1 cellular context compared by ENCODE assay signal in the genomic region with DNA sequence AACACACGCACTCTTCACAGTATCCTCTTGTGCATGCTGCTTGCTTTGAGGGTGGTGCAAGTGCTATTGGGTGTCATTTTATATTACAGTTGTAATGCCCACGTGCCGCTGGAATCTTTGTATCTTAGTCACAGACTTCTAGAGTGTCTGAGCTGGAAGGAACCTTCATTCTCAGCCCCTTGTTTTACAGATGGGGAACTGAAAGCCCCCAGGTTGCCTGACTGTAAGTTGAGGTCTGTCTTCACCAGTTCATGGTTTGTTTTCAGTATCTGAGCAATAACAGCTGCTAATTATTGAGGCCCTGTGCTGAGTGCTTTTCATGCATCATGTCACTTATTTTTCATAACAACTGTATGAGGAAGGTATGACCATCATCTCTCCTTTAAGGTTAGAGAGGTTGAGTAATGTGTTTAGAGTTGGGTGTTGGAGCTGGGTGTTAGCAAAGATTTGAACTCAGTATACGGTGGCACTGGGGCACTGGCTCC.
TF ChIP-seq lines count a peak whose summit lies in the region.

No MANE protein-coding gene starts in this region.

TF ChIP-seq in GM12878, 131 proteins besides CTCF, POLR2A, EP300 and RAD21 (continued from another document and continues in another):
- TF ChIP-seq PAX5 (IDR thresholded peaks at IDR 0.05; ENCODE audit: borderline replicate concordance, low read depth, low read length) (peak; percentile 97), CHD2 (IDR thresholded peaks at IDR 0.05; ENCODE audit: borderline replicate concordance, low read depth, low read length) (peak; percentile 88), EED (IDR thresholded peaks at IDR 0.05; ENCODE audit: low read depth) (peak; percentile 90), LARP7 (IDR thresholded peaks at IDR 0.05) (0 out of 2 replicates have a peak, but pooled peaks have one; percentile 21), ZNF384 (IDR thresholded peaks at IDR 0.05; ENCODE audit: borderline replicate concordance, low read depth, low read length) (no peak), ETV6 (conservative IDR thresholded peaks at IDR 0.05 in 1 of 2, IDR thresholded peaks at IDR 0.05 in 1 of 2; ENCODE audit: borderline replicate concordance in 1 of 2, low read depth in 1 of 2) (peak in 1 of 2 experiments; percentile 66; a peak in 2 of 4 replicates), POU2F2 (IDR thresholded peaks at IDR 0.05; ENCODE audit: borderline replicate concordance, low read depth, low read length) (peak; percentile 84; the same call in 1 of the 3 replicates), EGR1 (IDR thresholded peaks at IDR 0.05; ENCODE audit: borderline replicate concordance in 1 of 2, low read depth in 2 of 2, low read length in 2 of 2) (no peak), NBN (IDR thresholded peaks at IDR 0.05) (peak; percentile 96), SMC3 (IDR thresholded peaks at IDR 0.05; ENCODE audit: borderline replicate concordance, low read length) (peak; percentile 15; the same call in 1 of the 2 replicates), GATAD2B (conservative IDR thresholded peaks at IDR 0.05; ENCODE audit: low read depth) (peak; percentile 84), PML (IDR thresholded peaks at IDR 0.05; ENCODE audit: low read length) (peak; percentile 59; the same call in 1 of the 2 replicates), RCOR1 (conservative IDR thresholded peaks at IDR 0.05; ENCODE audit: low read depth, low read length) (0 out of 2 replicates have a peak, but pooled peaks have one; percentile 61), RBBP5 (conservative IDR thresholded peaks at IDR 0.05) (no peak), GABPA (IDR thresholded peaks at IDR 0.05; ENCODE audit: low read depth) (no peak), MEF2A (IDR thresholded peaks at IDR 0.05; ENCODE audit: insufficient read depth, low read depth, low read length) (peak; percentile 85; the same call in 1 of the 2 replicates), ZBED1 (IDR thresholded peaks at IDR 0.05; ENCODE audit: borderline replicate concordance) (peak; percentile 80; the same call in 1 of the 2 replicates), JUND (IDR thresholded peaks at IDR 0.05; ENCODE audit: low read depth, low read length) (peak; percentile 34; the same call in 1 of the 2 replicates), NFXL1 (IDR thresholded peaks at IDR 0.05; ENCODE audit: borderline replicate concordance) (no peak), HDGF (IDR thresholded peaks at IDR 0.05) (0 out of 2 replicates have a peak, but pooled peaks have one; percentile 33), TCF12 (IDR thresholded peaks at IDR 0.05; ENCODE audit: low read depth, low read length) (peak; percentile 99), ZNF217 (IDR thresholded peaks at IDR 0.05) (peak; percentile 89; the same call in 1 of the 2 replicates), POLR2AphosphoS5 (IDR thresholded peaks at IDR 0.05; ENCODE audit: low read length) (0 out of 2 replicates have a peak, but pooled peaks have one; percentile 23), PAX8 (IDR thresholded peaks at IDR 0.05) (no peak; the same call in 1 of the 2 replicates), STAT3 (IDR thresholded peaks at IDR 0.05; ENCODE audit: low read depth, low read length) (0 out of 2 replicates have a peak, but pooled peaks have one; percentile 47), SP1 (IDR thresholded peaks at IDR 0.05; ENCODE audit: low read depth, low read length) (peak; percentile 83), CREB1 (IDR thresholded peaks at IDR 0.05; ENCODE audit: low read depth) (peak; percentile 63), ASH2L (IDR thresholded peaks at IDR 0.05; ENCODE audit: borderline replicate concordance, low read depth) (0 out of 2 replicates have a peak, but pooled peaks have one; percentile 23), TAF1 (IDR thresholded peaks at IDR 0.05; ENCODE audit: borderline replicate concordance, low read depth, low read length) (peak; percentile 44; the same call in 1 of the 2 replicates), IKZF1 (conservative IDR thresholded peaks at IDR 0.05) (peak; percentile 88), SREBF1 (IDR thresholded peaks at IDR 0.05; ENCODE audit: low read length) (peak; percentile 36; the same call in 1 of the 2 replicates)
- TF ChIP-seq, protein P1, sequence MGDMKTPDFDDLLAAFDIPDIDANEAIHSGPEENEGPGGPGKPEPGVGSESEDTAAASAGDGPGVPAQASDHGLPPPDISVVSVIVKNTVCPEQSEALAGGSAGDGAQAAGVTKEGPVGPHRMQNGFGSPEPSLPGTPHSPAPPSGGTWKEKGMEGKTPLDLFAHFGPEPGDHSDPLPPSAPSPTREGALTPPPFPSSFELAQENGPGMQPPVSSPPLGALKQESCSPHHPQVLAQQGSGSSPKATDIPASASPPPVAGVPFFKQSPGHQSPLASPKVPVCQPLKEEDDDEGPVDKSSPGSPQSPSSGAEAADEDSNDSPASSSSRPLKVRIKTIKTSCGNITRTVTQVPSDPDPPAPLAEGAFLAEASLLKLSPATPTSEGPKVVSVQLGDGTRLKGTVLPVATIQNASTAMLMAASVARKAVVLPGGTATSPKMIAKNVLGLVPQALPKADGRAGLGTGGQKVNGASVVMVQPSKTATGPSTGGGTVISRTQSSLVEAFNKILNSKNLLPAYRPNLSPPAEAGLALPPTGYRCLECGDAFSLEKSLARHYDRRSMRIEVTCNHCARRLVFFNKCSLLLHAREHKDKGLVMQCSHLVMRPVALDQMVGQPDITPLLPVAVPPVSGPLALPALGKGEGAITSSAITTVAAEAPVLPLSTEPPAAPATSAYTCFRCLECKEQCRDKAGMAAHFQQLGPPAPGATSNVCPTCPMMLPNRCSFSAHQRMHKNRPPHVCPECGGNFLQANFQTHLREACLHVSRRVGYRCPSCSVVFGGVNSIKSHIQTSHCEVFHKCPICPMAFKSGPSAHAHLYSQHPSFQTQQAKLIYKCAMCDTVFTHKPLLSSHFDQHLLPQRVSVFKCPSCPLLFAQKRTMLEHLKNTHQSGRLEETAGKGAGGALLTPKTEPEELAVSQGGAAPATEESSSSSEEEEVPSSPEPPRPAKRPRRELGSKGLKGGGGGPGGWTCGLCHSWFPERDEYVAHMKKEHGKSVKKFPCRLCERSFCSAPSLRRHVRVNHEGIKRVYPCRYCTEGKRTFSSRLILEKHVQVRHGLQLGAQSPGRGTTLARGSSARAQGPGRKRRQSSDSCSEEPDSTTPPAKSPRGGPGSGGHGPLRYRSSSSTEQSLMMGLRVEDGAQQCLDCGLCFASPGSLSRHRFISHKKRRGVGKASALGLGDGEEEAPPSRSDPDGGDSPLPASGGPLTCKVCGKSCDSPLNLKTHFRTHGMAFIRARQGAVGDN (IDR thresholded peaks at IDR 0.05), result peak; percentile 92
- TF ChIP-seq, protein P2, sequence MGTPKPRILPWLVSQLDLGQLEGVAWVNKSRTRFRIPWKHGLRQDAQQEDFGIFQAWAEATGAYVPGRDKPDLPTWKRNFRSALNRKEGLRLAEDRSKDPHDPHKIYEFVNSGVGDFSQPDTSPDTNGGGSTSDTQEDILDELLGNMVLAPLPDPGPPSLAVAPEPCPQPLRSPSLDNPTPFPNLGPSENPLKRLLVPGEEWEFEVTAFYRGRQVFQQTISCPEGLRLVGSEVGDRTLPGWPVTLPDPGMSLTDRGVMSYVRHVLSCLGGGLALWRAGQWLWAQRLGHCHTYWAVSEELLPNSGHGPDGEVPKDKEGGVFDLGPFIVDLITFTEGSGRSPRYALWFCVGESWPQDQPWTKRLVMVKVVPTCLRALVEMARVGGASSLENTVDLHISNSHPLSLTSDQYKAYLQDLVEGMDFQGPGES (IDR thresholded peaks at IDR 0.05), result no peak
- TF ChIP-seq, protein P3, sequence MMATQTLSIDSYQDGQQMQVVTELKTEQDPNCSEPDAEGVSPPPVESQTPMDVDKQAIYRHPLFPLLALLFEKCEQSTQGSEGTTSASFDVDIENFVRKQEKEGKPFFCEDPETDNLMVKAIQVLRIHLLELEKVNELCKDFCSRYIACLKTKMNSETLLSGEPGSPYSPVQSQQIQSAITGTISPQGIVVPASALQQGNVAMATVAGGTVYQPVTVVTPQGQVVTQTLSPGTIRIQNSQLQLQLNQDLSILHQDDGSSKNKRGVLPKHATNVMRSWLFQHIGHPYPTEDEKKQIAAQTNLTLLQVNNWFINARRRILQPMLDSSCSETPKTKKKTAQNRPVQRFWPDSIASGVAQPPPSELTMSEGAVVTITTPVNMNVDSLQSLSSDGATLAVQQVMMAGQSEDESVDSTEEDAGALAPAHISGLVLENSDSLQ (IDR thresholded peaks at IDR 0.05), result peak; percentile 83
- TF ChIP-seq, protein P4, sequence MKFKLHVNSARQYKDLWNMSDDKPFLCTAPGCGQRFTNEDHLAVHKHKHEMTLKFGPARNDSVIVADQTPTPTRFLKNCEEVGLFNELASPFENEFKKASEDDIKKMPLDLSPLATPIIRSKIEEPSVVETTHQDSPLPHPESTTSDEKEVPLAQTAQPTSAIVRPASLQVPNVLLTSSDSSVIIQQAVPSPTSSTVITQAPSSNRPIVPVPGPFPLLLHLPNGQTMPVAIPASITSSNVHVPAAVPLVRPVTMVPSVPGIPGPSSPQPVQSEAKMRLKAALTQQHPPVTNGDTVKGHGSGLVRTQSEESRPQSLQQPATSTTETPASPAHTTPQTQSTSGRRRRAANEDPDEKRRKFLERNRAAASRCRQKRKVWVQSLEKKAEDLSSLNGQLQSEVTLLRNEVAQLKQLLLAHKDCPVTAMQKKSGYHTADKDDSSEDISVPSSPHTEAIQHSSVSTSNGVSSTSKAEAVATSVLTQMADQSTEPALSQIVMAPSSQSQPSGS (IDR thresholded peaks at IDR 0.05; ENCODE audit: low read length), result peak; percentile 95
- TF ChIP-seq, protein P5, sequence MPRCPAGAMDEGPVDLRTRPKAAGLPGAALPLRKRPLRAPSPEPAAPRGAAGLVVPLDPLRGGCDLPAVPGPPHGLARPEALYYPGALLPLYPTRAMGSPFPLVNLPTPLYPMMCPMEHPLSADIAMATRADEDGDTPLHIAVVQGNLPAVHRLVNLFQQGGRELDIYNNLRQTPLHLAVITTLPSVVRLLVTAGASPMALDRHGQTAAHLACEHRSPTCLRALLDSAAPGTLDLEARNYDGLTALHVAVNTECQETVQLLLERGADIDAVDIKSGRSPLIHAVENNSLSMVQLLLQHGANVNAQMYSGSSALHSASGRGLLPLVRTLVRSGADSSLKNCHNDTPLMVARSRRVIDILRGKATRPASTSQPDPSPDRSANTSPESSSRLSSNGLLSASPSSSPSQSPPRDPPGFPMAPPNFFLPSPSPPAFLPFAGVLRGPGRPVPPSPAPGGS (IDR thresholded peaks at IDR 0.05; ENCODE audit: borderline replicate concordance, insufficient read depth, low read depth, low read length, poor library complexity, severe bottlenecking), result peak; percentile 80
- TF ChIP-seq, protein P6, sequence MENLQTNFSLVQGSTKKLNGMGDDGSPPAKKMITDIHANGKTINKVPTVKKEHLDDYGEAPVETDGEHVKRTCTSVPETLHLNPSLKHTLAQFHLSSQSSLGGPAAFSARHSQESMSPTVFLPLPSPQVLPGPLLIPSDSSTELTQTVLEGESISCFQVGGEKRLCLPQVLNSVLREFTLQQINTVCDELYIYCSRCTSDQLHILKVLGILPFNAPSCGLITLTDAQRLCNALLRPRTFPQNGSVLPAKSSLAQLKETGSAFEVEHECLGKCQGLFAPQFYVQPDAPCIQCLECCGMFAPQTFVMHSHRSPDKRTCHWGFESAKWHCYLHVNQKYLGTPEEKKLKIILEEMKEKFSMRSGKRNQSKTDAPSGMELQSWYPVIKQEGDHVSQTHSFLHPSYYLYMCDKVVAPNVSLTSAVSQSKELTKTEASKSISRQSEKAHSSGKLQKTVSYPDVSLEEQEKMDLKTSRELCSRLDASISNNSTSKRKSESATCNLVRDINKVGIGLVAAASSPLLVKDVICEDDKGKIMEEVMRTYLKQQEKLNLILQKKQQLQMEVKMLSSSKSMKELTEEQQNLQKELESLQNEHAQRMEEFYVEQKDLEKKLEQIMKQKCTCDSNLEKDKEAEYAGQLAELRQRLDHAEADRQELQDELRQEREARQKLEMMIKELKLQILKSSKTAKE (IDR thresholded peaks at IDR 0.05; ENCODE audit: low read depth, poor library complexity, severe bottlenecking), result peak; percentile 96
- TF ChIP-seq, protein P7, sequence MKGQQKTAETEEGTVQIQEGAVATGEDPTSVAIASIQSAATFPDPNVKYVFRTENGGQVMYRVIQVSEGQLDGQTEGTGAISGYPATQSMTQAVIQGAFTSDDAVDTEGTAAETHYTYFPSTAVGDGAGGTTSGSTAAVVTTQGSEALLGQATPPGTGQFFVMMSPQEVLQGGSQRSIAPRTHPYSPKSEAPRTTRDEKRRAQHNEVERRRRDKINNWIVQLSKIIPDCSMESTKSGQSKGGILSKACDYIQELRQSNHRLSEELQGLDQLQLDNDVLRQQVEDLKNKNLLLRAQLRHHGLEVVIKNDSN (IDR thresholded peaks at IDR 0.05; ENCODE audit: borderline replicate concordance, extremely low read length, insufficient read depth, low read depth, low read length), result peak; percentile 55
- TF ChIP-seq, protein P8, sequence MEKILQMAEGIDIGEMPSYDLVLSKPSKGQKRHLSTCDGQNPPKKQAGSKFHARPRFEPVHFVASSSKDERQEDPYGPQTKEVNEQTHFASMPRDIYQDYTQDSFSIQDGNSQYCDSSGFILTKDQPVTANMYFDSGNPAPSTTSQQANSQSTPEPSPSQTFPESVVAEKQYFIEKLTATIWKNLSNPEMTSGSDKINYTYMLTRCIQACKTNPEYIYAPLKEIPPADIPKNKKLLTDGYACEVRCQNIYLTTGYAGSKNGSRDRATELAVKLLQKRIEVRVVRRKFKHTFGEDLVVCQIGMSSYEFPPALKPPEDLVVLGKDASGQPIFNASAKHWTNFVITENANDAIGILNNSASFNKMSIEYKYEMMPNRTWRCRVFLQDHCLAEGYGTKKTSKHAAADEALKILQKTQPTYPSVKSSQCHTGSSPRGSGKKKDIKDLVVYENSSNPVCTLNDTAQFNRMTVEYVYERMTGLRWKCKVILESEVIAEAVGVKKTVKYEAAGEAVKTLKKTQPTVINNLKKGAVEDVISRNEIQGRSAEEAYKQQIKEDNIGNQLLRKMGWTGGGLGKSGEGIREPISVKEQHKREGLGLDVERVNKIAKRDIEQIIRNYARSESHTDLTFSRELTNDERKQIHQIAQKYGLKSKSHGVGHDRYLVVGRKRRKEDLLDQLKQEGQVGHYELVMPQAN (conservative IDR thresholded peaks at IDR 0.05), result no peak; the same call in 1 of the 2 replicates
- TF ChIP-seq, protein P9, sequence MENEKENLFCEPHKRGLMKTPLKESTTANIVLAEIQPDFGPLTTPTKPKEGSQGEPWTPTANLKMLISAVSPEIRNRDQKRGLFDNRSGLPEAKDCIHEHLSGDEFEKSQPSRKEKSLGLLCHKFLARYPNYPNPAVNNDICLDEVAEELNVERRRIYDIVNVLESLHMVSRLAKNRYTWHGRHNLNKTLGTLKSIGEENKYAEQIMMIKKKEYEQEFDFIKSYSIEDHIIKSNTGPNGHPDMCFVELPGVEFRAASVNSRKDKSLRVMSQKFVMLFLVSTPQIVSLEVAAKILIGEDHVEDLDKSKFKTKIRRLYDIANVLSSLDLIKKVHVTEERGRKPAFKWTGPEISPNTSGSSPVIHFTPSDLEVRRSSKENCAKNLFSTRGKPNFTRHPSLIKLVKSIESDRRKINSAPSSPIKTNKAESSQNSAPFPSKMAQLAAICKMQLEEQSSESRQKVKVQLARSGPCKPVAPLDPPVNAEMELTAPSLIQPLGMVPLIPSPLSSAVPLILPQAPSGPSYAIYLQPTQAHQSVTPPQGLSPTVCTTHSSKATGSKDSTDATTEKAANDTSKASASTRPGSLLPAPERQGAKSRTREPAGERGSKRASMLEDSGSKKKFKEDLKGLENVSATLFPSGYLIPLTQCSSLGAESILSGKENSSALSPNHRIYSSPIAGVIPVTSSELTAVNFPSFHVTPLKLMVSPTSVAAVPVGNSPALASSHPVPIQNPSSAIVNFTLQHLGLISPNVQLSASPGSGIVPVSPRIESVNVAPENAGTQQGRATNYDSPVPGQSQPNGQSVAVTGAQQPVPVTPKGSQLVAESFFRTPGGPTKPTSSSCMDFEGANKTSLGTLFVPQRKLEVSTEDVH (IDR thresholded peaks at IDR 0.05; ENCODE audit: low read depth, partially characterized antibody), result peak; percentile 22
